Comparison of ENCODE assay signal across 21 cellular contexts in the genomic region with DNA sequence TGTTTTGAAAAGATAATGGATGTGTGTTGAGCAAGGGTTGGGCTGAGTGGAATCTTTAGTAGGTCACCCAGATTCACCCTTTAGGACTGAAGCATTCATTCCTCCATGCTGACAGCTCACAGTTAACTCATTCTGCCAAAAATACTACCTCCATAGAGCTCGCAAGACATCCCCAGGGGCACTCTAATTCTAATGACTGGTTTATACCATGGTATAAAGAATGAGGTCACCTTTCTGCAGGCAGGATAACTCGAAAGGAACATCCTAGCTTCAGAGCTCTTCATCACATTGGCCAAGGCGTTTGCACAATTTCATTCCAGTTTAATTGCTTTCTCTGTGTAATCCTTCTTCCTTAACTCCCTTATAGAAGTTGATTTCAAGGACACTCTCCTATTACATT.
DNase-seq lines count a peak whose midpoint lies in the region; ATAC-seq, FAIRE-seq and TF ChIP-seq lines count a peak whose summit lies in the region.
"Had no signal": no experiment of that assay in that cellular context is flagged by ENCODE, and none has a peak within 500 bp of the region (broad histone marks: within the 10 kb centered on the region; RNA-seq: fewer than 3 reads in every experiment).

No MANE protein-coding gene starts in this region.

- H3K9ac ChIP-seq in PC-3 (ENCODE audit: low read length) (no peak overlapping the region), keratinocyte (ENCODE audit: control insufficient read depth, extremely low read depth, insufficient read depth, low read length) (no peak overlapping the region)
- H3K9ac ChIP-seq: GM23248 had no signal

- no peak for TF ChIP-seq EP300 in esophagus muscularis mucosa (IDR thresholded peaks at IDR 0.05)

- H3K9me3 Mint-ChIP-seq in WTC11: peaks cover 49% of the 10 kb centered on the region

- H4K20me1 ChIP-seq in PC-3 (ENCODE audit: low read length) (no peaks in the 10 kb centered on the region), keratinocyte (ENCODE audit: control insufficient read depth, extremely low read depth, insufficient read depth, low read length) (no peaks in the 10 kb centered on the region)

- H3K36me3 Mint-ChIP-seq in WTC11: peaks cover 21% of the 10 kb centered on the region
- H3K36me3 Mint-ChIP-seq: CD4-positive, CD25-positive, alpha-beta regulatory T cell; CD8-positive, alpha-beta memory T cell had no signal

- H3F3A ChIP-seq in PC-3 (ENCODE audit: low read length, unreplicated experiment): no peaks in the 10 kb centered on the region

- H3K27me3 Mint-ChIP-seq in WTC11 (ENCODE audit: low read depth): peaks cover 4% of the 10 kb centered on the region; the same call in 1 of the 2 replicates
- H3K27me3 Mint-ChIP-seq: CD4-positive, CD25-positive, alpha-beta regulatory T cell; CD8-positive, alpha-beta memory T cell had no signal

- FAIRE-seq in keratinocyte (lab: Jason Lieb, UNC): no peak
- FAIRE-seq: A204.1, GM12878, HepG2 had no signal

- CTCF ChIA-PET in PC-3 (lab: Charles Lee) (no interaction called here), WTC11 (lab: Charles Lee) (no interaction called here)

- 73% methylated on average over 3 of the region's 3 CpGs for WGBS in esophagus muscularis mucosa

- H3K27me3 ChIP-seq in PC-3 (ENCODE audit: low read length) (no peaks in the 10 kb centered on the region), keratinocyte (ENCODE audit: control insufficient read depth, extremely low read depth, insufficient read depth, low read length) (no peaks in the 10 kb centered on the region), esophagus muscularis mucosa (no peaks in the 10 kb centered on the region)
- H3K27me3 ChIP-seq: BE2C had no signal

- H3K9me1 ChIP-seq in keratinocyte (ENCODE audit: control insufficient read depth, extremely low read depth, insufficient read depth, low read length): no peaks in the 10 kb centered on the region

- H3K9me3 ChIP-seq in PC-3 (ENCODE audit: low read length) (no peaks in the 10 kb centered on the region), keratinocyte (ENCODE audit: control insufficient read depth, low read depth, low read length) (no peaks in the 10 kb centered on the region), esophagus muscularis mucosa (no peaks in the 10 kb centered on the region)
- H3K9me3 ChIP-seq: BE2C, HAP-1 had no signal

- no peak for TF ChIP-seq CTCF in PC-3 (conservative IDR thresholded peaks at IDR 0.05; ENCODE audit: low read depth, low read length)
- no peak for TF ChIP-seq CTCF in epithelial cell of esophagus (IDR thresholded peaks at IDR 0.05; ENCODE audit: insufficient read depth, low read depth, low read length, missing control alignments)
- TF ChIP-seq CTCF in keratinocyte (optimal IDR thresholded peaks at IDR 0.05 in 1 of 3, IDR thresholded peaks at IDR 0.05 in 1 of 3, conservative IDR thresholded peaks at IDR 0.05 in 1 of 3; ENCODE audit: extremely low read depth in 1 of 3, insufficient read depth in 2 of 3, low read length in 3 of 3): no peak
- no peak for TF ChIP-seq CTCF in WTC11 (IDR thresholded peaks at IDR 0.05)
- TF ChIP-seq CTCF in esophagus muscularis mucosa (IDR thresholded peaks at IDR 0.05): no peak

- H3K27ac Mint-ChIP-seq in WTC11: no peak overlapping the region
- H3K27ac Mint-ChIP-seq: CD4-positive, CD25-positive, alpha-beta regulatory T cell; CD8-positive, alpha-beta memory T cell had no signal

- no peak for TF ChIP-seq POLR2A in esophagus muscularis mucosa (IDR thresholded peaks at IDR 0.05; ENCODE audit: low read depth)

- DNase-seq in PC-3 (peak; percentile 4), epithelial cell of esophagus (ENCODE audit: low read depth) (peak; percentile 20), keratinocyte (ENCODE audit: low read depth, low spot score) (peak; percentile 13), WTC11 (ENCODE audit: low spot score) (no peak), esophagus muscularis mucosa (ENCODE audit: extremely low spot score) (no peak)
- no peak for DNase-seq in activated CD4-positive, alpha-beta T cell treated with anti-CD3 and anti-CD28 coated beads for 4 hours
- DNase-seq: ACHN; BE2C; C1 segment of cervical spinal cord; CD4-positive, CD25-positive, alpha-beta regulatory T cell; CD8-positive, alpha-beta memory T cell; COR-L47; DMS 273 treated with DMSO at 0.1 percent for 48 hours; DMS53; DND-41; EL; GM23248 had no signal

- 0 out of 2 replicates have a peak, but pooled peaks cover 3% of the 10 kb centered on the region for H3K4me1 ChIP-seq in PC-3 (ENCODE audit: insufficient read depth, low read length)
- peaks cover 9% of the 10 kb centered on the region for H3K4me1 ChIP-seq in keratinocyte (ENCODE audit: control insufficient read depth, extremely low read depth, insufficient read depth, low read length)
- H3K4me1 ChIP-seq in esophagus muscularis mucosa: no peaks in the 10 kb centered on the region
- H3K4me1 ChIP-seq: BE2C, HAP-1 had no signal

- H3K4me1 Mint-ChIP-seq in WTC11: no peaks in the 10 kb centered on the region
- H3K4me1 Mint-ChIP-seq: CD4-positive, CD25-positive, alpha-beta regulatory T cell; CD8-positive, alpha-beta memory T cell had no signal

- no peak overlapping the region for H3K4me3 ChIP-seq in PC-3 (ENCODE audit: low read length)
- H3K4me3 ChIP-seq in epithelial cell of esophagus (ENCODE audit: low read length): no peak overlapping the region
- no peak overlapping the region for H3K4me3 ChIP-seq in keratinocyte (ENCODE audit: control insufficient read depth in 2 of 3, extremely low read depth in 1 of 3, insufficient read depth in 2 of 3, low read depth in 1 of 3, low read length in 3 of 3)
- H3K4me3 ChIP-seq in esophagus muscularis mucosa: no peak overlapping the region
- H3K4me3 ChIP-seq: GM12878, GM23248, HAP-1 had no signal

- no peaks in the 10 kb centered on the region for H3K9me2 ChIP-seq in PC-3 (replicated peaks; ENCODE audit: low read length)

- H3K36me3 ChIP-seq in PC-3 (ENCODE audit: low read depth, low read length) (no peaks in the 10 kb centered on the region), keratinocyte (ENCODE audit: control insufficient read depth in 2 of 2, extremely low read depth in 1 of 2, insufficient read depth in 2 of 2, low read length in 2 of 2) (no peaks in the 10 kb centered on the region), esophagus muscularis mucosa (no peaks in the 10 kb centered on the region)
- H3K36me3 ChIP-seq: BE2C, HAP-1 had no signal

- no peak overlapping the region for H2AFZ ChIP-seq in PC-3 (ENCODE audit: low read length)
- no peak overlapping the region for H2AFZ ChIP-seq in keratinocyte (ENCODE audit: control insufficient read depth, low read length)
- H2AFZ ChIP-seq: GM23248 had no signal

- intact Hi-C loops in PC-3 (cut with micrococcal nuclease): no loop called here
- intact Hi-C loops in esophagus muscularis mucosa (cut with DNase I): no loop called here

- no peak overlapping the region for H3K4me2 ChIP-seq in PC-3 (ENCODE audit: low read length)
- no peak overlapping the region for H3K4me2 ChIP-seq in keratinocyte (ENCODE audit: control insufficient read depth, extremely low read depth, insufficient read depth, low read depth, low read length)

- no peak overlapping the region for H3K4me3 Mint-ChIP-seq in WTC11
- H3K4me3 Mint-ChIP-seq: CD4-positive, CD25-positive, alpha-beta regulatory T cell; CD8-positive, alpha-beta memory T cell had no signal

- no TSS peak for BruUV-seq in PC-3 (replicated peaks; lab: Mats Ljungman, UMichigan)

- ATAC-seq in PC-3: no peak
- no peak for ATAC-seq in WTC11
- ATAC-seq: GM12878, HepG2 had no signal

- POLR2A ChIA-PET in PC-3 (lab: Charles Lee; ENCODE audit: unreplicated experiment): no interaction called here
- POLR2A ChIA-PET in WTC11 (lab: Charles Lee): no interaction called here

- H3K79me2 ChIP-seq in PC-3 (ENCODE audit: low read length) (no peaks in the 10 kb centered on the region), keratinocyte (ENCODE audit: control insufficient read depth, insufficient read depth, low read length) (no peaks in the 10 kb centered on the region)

- dilution Hi-C loops in keratinocyte (cut with MboI; ENCODE audit: extremely low pct_ligation_motif_present, low sequenced_read_pairs): no loop called here

- H3K27ac ChIP-seq in PC-3 (ENCODE audit: low read length) (no peak overlapping the region), keratinocyte (ENCODE audit: control insufficient read depth, insufficient read depth, low read length) (no peak overlapping the region), esophagus muscularis mucosa (replicated peaks in 1 of 4) (no peak overlapping the region)
- H3K27ac ChIP-seq: GM23248 had no signal

TF ChIP-seq in WTC11, 78 proteins besides CTCF, POLR2A, EP300 and RAD21 (continues in another document):
- TF ChIP-seq CDX4 (CRISPR knock-in tag; IDR thresholded peaks at IDR 0.05; ENCODE audit: borderline replicate concordance) (no peak), ERG (CRISPR knock-in tag; IDR thresholded peaks at IDR 0.05) (no peak), HMGA2 (CRISPR knock-in tag; IDR thresholded peaks at IDR 0.05) (no peak)

Comparison
In these comparisons a context has a peak if more than half of its experiments do, and no peak if none do; other contexts are left out.
1. DNase-seq: peak in PC-3 (single experiment), epithelial cell of esophagus (single experiment) and keratinocyte (single experiment); none in activated CD4-positive, alpha-beta T cell treated with anti-CD3 and anti-CD28 coated beads for 4 hours (0 of 2), WTC11 (single experiment) and esophagus muscularis mucosa (single experiment).